12 cellular contexts compared by ENCODE assay signal in the genomic region with DNA sequence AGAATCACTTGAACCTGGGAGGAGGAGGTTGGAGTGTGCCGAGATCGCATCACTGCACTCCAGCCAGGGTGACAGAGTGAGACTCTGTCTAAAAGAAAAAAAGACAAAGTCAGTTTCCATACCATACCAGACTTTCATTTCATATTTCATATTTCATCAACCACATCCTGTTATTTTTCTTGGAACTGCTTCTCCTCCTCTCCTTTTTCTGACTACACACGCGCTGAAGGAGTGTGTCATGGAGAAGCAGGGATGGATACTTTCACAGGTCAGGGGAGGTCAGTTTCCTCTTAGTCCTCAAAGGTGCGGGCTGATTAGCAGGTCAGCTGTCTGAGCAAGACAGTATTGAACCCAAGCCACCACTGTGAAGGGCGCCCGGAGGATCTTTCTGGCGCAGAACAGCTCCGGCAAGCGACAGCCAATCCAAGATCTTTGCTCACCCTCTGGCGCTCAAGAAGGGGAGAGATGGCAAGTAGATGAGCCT. TPM values are rescaled to one million over a fixed set of nuclear protein-coding genes. Genes with fewer than 3 reads are reported as not detected.
DNase-seq lines count a peak whose midpoint lies in the region; ATAC-seq and TF ChIP-seq lines count a peak whose summit lies in the region.
"Had no signal": no experiment of that assay in that cellular context is flagged by ENCODE, and none has a peak within 500 bp of the region (broad histone marks: within the 10 kb centered on the region; RNA-seq: fewer than 3 reads in every experiment).

No MANE protein-coding gene starts in this region.

- ATAC-seq in DND-41 (ENCODE audit: insufficient read depth, low read depth): peak; percentile 80

- peak overlapping the region; percentile 22 for H3K27ac Mint-ChIP-seq in mesothelial cell of epicardium

- H3K27ac ChIP-seq in DND-41 (ENCODE audit: low read length): peak overlapping the region; percentile 99
- H3K27ac ChIP-seq: upper lobe of left lung, VCaP had no signal

- TF ChIP-seq CTCF in DND-41 (IDR thresholded peaks at IDR 0.05; ENCODE audit: borderline replicate concordance, extremely low read depth, low read length, poor library complexity, severe bottlenecking): peak; percentile 44
- TF ChIP-seq CTCF in mesothelial cell of epicardium (IDR thresholded peaks at IDR 0.05; ENCODE audit: unreplicated experiment): no peak

- H3K4me3 Mint-ChIP-seq in mesothelial cell of epicardium: no peak overlapping the region

- H3K9me3 Mint-ChIP-seq in mesothelial cell of epicardium: peaks cover 26% of the 10 kb centered on the region

- DNase-seq in DND-41 (peak; percentile 76), OCI-M1 (lab: John Stamatoyannopoulos, UW) (peak; percentile 80), amniotic stem cell (lab: John Stamatoyannopoulos, UW) (peak; percentile 56), mesothelial cell of epicardium (ENCODE audit: low spot score in 2 of 2, unreplicated experiment in 2 of 2) (no peak), NCI-H82 (lab: John Stamatoyannopoulos, UW) (no peak), DMS53 treated with DMSO at 0.1 percent for 48 hours (lab: John Stamatoyannopoulos, UW; ENCODE audit: unreplicated experiment) (no peak), NOMO-1 (lab: John Stamatoyannopoulos, UW; ENCODE audit: unreplicated experiment in 2 of 2) (no peak), Kasumi-1 (lab: John Stamatoyannopoulos, UW) (no peak)
- DNase-seq: Calu3, NCI-H1092, upper lobe of left lung had no signal

- peak overlapping the region; percentile 82 for H2AFZ ChIP-seq in DND-41 (ENCODE audit: low read depth, low read length)

- H3K4me2 ChIP-seq in DND-41 (ENCODE audit: insufficient read depth, low read length): peak overlapping the region; percentile 65

- H3K27me3 ChIP-seq in DND-41 (ENCODE audit: insufficient read depth, low read length, poor library complexity): no peaks in the 10 kb centered on the region
- H3K27me3 ChIP-seq: upper lobe of left lung had no signal

- peak overlapping the region; percentile 14 to 58; a peak in 3 of 4 replicates for H3K4me3 ChIP-seq in DND-41 (ENCODE audit: low read depth in 1 of 2, low read length in 2 of 2)
- H3K4me3 ChIP-seq: upper lobe of left lung had no signal

- H3K79me2 ChIP-seq in DND-41 (ENCODE audit: insufficient read depth, low read length): peaks cover 5% of the 10 kb centered on the region

- H3K36me3 Mint-ChIP-seq in mesothelial cell of epicardium: peaks cover 6% of the 10 kb centered on the region

- no peaks in the 10 kb centered on the region for H3K36me3 ChIP-seq in DND-41 (ENCODE audit: insufficient read depth, low read length)
- H3K36me3 ChIP-seq: upper lobe of left lung had no signal

- peaks cover 37% of the 10 kb centered on the region for H3K4me1 ChIP-seq in DND-41 (ENCODE audit: insufficient read depth, low read length)
- H3K4me1 ChIP-seq: upper lobe of left lung had no signal

- no peaks in the 10 kb centered on the region for H4K20me1 ChIP-seq in DND-41 (ENCODE audit: insufficient read depth, low read length)

- peaks cover 4% of the 10 kb centered on the region for H3K4me1 Mint-ChIP-seq in mesothelial cell of epicardium

- peak overlapping the region; percentile 61 for H3K9ac ChIP-seq in DND-41 (ENCODE audit: low read depth, low read length)

- peaks cover 22% of the 10 kb centered on the region for H3K9me3 ChIP-seq in DND-41 (ENCODE audit: insufficient read depth, low read length, severe bottlenecking)

- no peaks in the 10 kb centered on the region for H3K27me3 Mint-ChIP-seq in mesothelial cell of epicardium (ENCODE audit: low read depth)

RNA-seq across cellular contexts. Expression of gene SYNJ2, which starts 19.0 kb away (rescaled TPM):
- 39.6 to 42.7 TPM (median 41.0 TPM) in 3 replicates for total RNA-seq in mesothelial cell of epicardium

Comparison
In these comparisons a context has a peak if more than half of its experiments do, and no peak if none do; other contexts are left out.
1. DNase-seq: peak in DND-41 (single experiment), OCI-M1 (single experiment) and amniotic stem cell (single experiment); none in mesothelial cell of epicardium (0 of 2), NCI-H82 (single experiment), DMS53 treated with DMSO at 0.1 percent for 48 hours (single experiment), NOMO-1 (0 of 2) and Kasumi-1 (0 of 2).